ENCODE assay signal across 10 cellular contexts in the genomic region with DNA sequence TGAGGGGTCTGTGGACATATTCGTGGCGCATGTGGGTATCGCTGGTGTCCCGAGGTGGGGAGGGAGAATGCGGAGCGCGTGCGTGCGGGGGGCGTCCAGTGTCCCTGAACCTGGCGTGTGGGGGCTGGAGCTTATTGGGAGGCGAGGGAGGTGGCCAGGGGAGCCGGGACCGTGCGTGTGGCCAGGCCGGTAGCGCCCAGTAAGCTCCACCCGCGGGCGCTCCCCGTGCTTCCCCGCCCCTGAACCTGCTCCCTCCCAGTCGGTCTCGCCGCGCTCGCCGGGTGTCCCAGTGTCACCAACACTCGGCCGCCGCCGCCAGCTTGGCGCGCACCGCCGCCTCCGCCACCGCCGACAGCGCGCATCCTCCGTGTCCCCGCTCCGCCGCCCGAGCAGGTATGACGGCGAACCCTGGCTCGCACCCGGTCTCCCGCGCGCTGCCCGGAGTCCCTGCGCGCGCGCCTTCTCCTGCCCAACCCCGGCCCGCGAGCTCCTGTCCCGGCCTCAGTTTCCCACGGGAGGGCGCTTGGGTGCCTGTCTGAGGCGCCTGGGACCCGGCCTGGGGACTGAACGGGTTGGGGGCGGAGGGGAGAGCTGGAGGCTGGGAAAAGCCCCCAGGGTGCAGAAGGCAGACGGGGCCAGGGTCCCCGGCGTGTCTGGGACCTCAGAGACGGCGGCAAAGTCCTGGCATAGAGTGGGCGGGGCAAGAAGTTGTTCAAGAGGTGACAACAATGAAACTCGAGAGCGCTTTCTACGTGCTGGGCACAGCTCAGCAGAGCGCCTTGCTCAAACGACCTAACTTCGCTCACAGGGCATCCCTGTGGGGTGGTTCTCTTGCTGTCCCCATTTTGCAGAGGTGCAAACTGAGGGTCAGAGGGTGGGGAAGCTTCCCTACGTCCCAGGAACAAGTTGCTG. TPM values are rescaled to one million over a fixed set of nuclear protein-coding genes. Genes with fewer than 3 reads are reported as not detected.
DNase-seq lines count a peak whose midpoint lies in the region; ATAC-seq and TF ChIP-seq lines count a peak whose summit lies in the region.
"Had no signal": no experiment of that assay in that cellular context is flagged by ENCODE, and none has a peak within 500 bp of the region (broad histone marks: within the 10 kb centered on the region; RNA-seq: fewer than 3 reads in every experiment).

A gene with protein sequence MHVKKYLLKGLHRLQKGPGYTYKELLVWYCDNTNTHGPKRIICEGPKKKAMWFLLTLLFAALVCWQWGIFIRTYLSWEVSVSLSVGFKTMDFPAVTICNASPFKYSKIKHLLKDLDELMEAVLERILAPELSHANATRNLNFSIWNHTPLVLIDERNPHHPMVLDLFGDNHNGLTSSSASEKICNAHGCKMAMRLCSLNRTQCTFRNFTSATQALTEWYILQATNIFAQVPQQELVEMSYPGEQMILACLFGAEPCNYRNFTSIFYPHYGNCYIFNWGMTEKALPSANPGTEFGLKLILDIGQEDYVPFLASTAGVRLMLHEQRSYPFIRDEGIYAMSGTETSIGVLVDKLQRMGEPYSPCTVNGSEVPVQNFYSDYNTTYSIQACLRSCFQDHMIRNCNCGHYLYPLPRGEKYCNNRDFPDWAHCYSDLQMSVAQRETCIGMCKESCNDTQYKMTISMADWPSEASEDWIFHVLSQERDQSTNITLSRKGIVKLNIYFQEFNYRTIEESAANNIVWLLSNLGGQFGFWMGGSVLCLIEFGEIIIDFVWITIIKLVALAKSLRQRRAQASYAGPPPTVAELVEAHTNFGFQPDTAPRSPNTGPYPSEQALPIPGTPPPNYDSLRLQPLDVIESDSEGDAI (plus strand): TSS at position 258 of the 912 bp plus-strand sequence. CDS start 46,298 bp downstream, outside the sequence.

- H3K9me3 ChIP-seq in Caco-2, result no peaks in the 10 kb centered on the region
- peaks cover 4% of the 10 kb centered on the region for H3K9me3 ChIP-seq in HUES48 (ENCODE audit: control insufficient read depth, insufficient read depth, low read length)
- H3K9me3 ChIP-seq in mucosa of rectum (ENCODE audit: control insufficient read depth in 2 of 2, low read length in 2 of 2), result no peaks in the 10 kb centered on the region
- H3K9me3 ChIP-seq in MG63, result no peaks in the 10 kb centered on the region
- no peaks in the 10 kb centered on the region for H3K9me3 ChIP-seq in naive thymus-derived CD4-positive, alpha-beta T cell (ENCODE audit: control insufficient read depth in 2 of 3, low read length in 3 of 3)

- DNase-seq in Caco-2, result peak in 1 of 2 experiments; percentile 9
- DNase-seq in cerebellar cortex (ENCODE audit: low spot score), result peak; percentile 16
- DNase-seq in MG63, result no peak
- no peak for DNase-seq in NCI-H345 (lab: John Stamatoyannopoulos, UW)
- no peak for DNase-seq in activated CD4-positive, alpha-beta T cell treated with anti-CD3 and anti-CD28 coated beads for 4 hours
- DNase-seq in naive thymus-derived CD4-positive, alpha-beta T cell, result no peak
- DNase-seq: activated naive CD8-positive, alpha-beta T cell treated with anti-CD3 and anti-CD28 coated beads, Interleukin-2, amount 10 ng/mL, durations not matched to agents 7 days and 5 days had no signal

- no TSS peak for BruUV-seq in Caco-2 (replicated peaks; lab: Mats Ljungman, UMichigan)

- H3K4me3 ChIP-seq in Caco-2 (ENCODE audit: low read depth, low read length) (no peak within 1 kb of the TSS; the same call in 1 of the 2 replicates), HUES48 (ENCODE audit: low read depth, low read length) (peak within 1 kb of the TSS; percentile 67), mucosa of rectum (ENCODE audit: low read length in 2 of 2) (peak within 1 kb of the TSS; percentile 68 to 79), MG63 (no peak within 1 kb of the TSS)
- H3K4me3 ChIP-seq in naive thymus-derived CD4-positive, alpha-beta T cell (ENCODE audit: low read length), result no peak within 1 kb of the TSS

- H3K27me3 Mint-ChIP-seq in Caco-2 (ENCODE audit: insufficient read depth, unreplicated experiment), result peaks cover 21% of the 10 kb centered on the region
- peaks cover 19 to 35% (median 30%) of the 10 kb centered on the region in 5 donors for H3K27me3 Mint-ChIP-seq in naive thymus-derived CD4-positive, alpha-beta T cell

- H3K27ac ChIP-seq in HUES48 (ENCODE audit: low read depth, low read length) (no peak within 1 kb of the TSS), mucosa of rectum (ENCODE audit: low read depth in 2 of 2, low read length in 2 of 2) (peak within 1 kb of the TSS in 1 of 2 donors; percentile 77)
- no peak within 1 kb of the TSS for H3K27ac ChIP-seq in naive thymus-derived CD4-positive, alpha-beta T cell (ENCODE audit: low read depth, low read length)

- intact Hi-C loops in Caco-2 (cut with micrococcal nuclease; ENCODE audit: unreplicated experiment), result no loop called here
- intact Hi-C loops in naive thymus-derived CD4-positive, alpha-beta T cell (cut with micrococcal nuclease), result no loop called here

- no peaks in the 10 kb centered on the region for H3K36me3 Mint-ChIP-seq in Caco-2 (ENCODE audit: insufficient read depth, unreplicated experiment)
- H3K36me3 Mint-ChIP-seq in naive thymus-derived CD4-positive, alpha-beta T cell, result peaks cover 0 to 6% (median 0%) of the 10 kb centered on the region in 5 donors
- H3K36me3 Mint-ChIP-seq: activated naive CD8-positive, alpha-beta T cell treated with anti-CD3 and anti-CD28 coated beads, Interleukin-2, amount 10 ng/mL, durations not matched to agents 7 days and 5 days had no signal

- no peak for ATAC-seq in naive thymus-derived CD4-positive, alpha-beta T cell

- CTCF ChIA-PET in Caco-2 (lab: Charles Lee), result no interaction called here
- CTCF ChIA-PET in naive thymus-derived CD4-positive, alpha-beta T cell (lab: Charles Lee), result no interaction called here

- no peak for TF ChIP-seq CTCF in Caco-2 (IDR thresholded peaks at IDR 0.05; ENCODE audit: insufficient read depth in 1 of 2, low read depth in 1 of 2, low read length in 1 of 2, severe bottlenecking in 1 of 2, unreplicated experiment in 1 of 2)

- peak within 1 kb of the TSS; percentile 50 for H3K4me3 Mint-ChIP-seq in Caco-2 (ENCODE audit: unreplicated experiment)
- H3K4me3 Mint-ChIP-seq in naive thymus-derived CD4-positive, alpha-beta T cell, result peak within 1 kb of the TSS in 2 of 10 donors; percentile 4 to 17
- H3K4me3 Mint-ChIP-seq: activated naive CD8-positive, alpha-beta T cell treated with anti-CD3 and anti-CD28 coated beads, Interleukin-2, amount 10 ng/mL, durations not matched to agents 7 days and 5 days had no signal

- H3K4me1 Mint-ChIP-seq in Caco-2 (ENCODE audit: low read depth, unreplicated experiment), result no peaks in the 10 kb centered on the region
- H3K4me1 Mint-ChIP-seq in naive thymus-derived CD4-positive, alpha-beta T cell, result peaks cover 0 to 7% (median 5%) of the 10 kb centered on the region in 7 donors

- H3K9ac ChIP-seq in HUES48 (ENCODE audit: low read depth, low read length) (no peak within 1 kb of the TSS), mucosa of rectum (ENCODE audit: low read depth in 1 of 2, low read length in 2 of 2) (peak within 1 kb of the TSS; percentile 26 to 85)

- no peaks in the 10 kb centered on the region for H3K9me3 Mint-ChIP-seq in Caco-2 (ENCODE audit: unreplicated experiment)
- H3K9me3 Mint-ChIP-seq in naive thymus-derived CD4-positive, alpha-beta T cell, result peaks cover 0 to 4% (median 0%) of the 10 kb centered on the region in 11 donors
- H3K9me3 Mint-ChIP-seq: activated naive CD8-positive, alpha-beta T cell treated with anti-CD3 and anti-CD28 coated beads, Interleukin-2, amount 10 ng/mL, durations not matched to agents 7 days and 5 days had no signal

- POLR2A ChIA-PET in Caco-2 (lab: Charles Lee), result interaction anchor here (0.5 kb wide), 1 partner anchor 19 kb away, joined by 3 read pairs; no protein-coding TSS in a partner anchor
- POLR2A ChIA-PET in naive thymus-derived CD4-positive, alpha-beta T cell (lab: Charles Lee), result no interaction called here

- H3K36me3 ChIP-seq in Caco-2 (ENCODE audit: control insufficient read depth, insufficient read depth, low read length), result no peaks in the 10 kb centered on the region
- H3K36me3 ChIP-seq in HUES48 (ENCODE audit: control insufficient read depth, insufficient read depth, low read length), result no peaks in the 10 kb centered on the region
- peaks cover 0 to 3% of the 10 kb centered on the region in 2 donors for H3K36me3 ChIP-seq in mucosa of rectum (ENCODE audit: control insufficient read depth in 2 of 2, insufficient read depth in 2 of 2, low read length in 2 of 2)
- H3K36me3 ChIP-seq in MG63, result no peaks in the 10 kb centered on the region
- no peaks in the 10 kb centered on the region for H3K36me3 ChIP-seq in naive thymus-derived CD4-positive, alpha-beta T cell (ENCODE audit: control insufficient read depth in 2 of 3, insufficient read depth in 3 of 3, low read length in 3 of 3)

- no peaks in the 10 kb centered on the region; the same call in 1 of the 2 replicates for H3K27me3 ChIP-seq in Caco-2 (replicated peaks; ENCODE audit: control insufficient read depth, insufficient read depth, low read length)
- H3K27me3 ChIP-seq in HUES48 (ENCODE audit: control insufficient read depth, insufficient read depth, low read length), result peaks cover 38% of the 10 kb centered on the region
- H3K27me3 ChIP-seq in mucosa of rectum (ENCODE audit: control insufficient read depth in 2 of 2, insufficient read depth in 2 of 2, low read length in 2 of 2), result peaks cover 4 to 13% of the 10 kb centered on the region in 2 donors
- H3K27me3 ChIP-seq in MG63, result peaks cover 37% of the 10 kb centered on the region
- H3K27me3 ChIP-seq in naive thymus-derived CD4-positive, alpha-beta T cell (ENCODE audit: control insufficient read depth in 2 of 2, insufficient read depth in 2 of 2, low read length in 2 of 2), result peaks cover 0 to 3% of the 10 kb centered on the region in 2 donors

- no peaks in the 10 kb centered on the region for H3K4me1 ChIP-seq in Caco-2
- peaks cover 3% of the 10 kb centered on the region; the same call in 1 of the 2 replicates for H3K4me1 ChIP-seq in HUES48 (ENCODE audit: control insufficient read depth, insufficient read depth, low read length)
- peaks cover 0 to 19% of the 10 kb centered on the region in 2 donors for H3K4me1 ChIP-seq in mucosa of rectum (ENCODE audit: control insufficient read depth in 2 of 2, insufficient read depth in 2 of 2, low read length in 2 of 2)
- no peaks in the 10 kb centered on the region for H3K4me1 ChIP-seq in naive thymus-derived CD4-positive, alpha-beta T cell (ENCODE audit: control insufficient read depth in 2 of 2, insufficient read depth in 2 of 2, low read length in 2 of 2)

- H3K27ac Mint-ChIP-seq in Caco-2 (ENCODE audit: unreplicated experiment), result no peak within 1 kb of the TSS
- H3K27ac Mint-ChIP-seq in naive thymus-derived CD4-positive, alpha-beta T cell, result no peak within 1 kb of the TSS
- H3K27ac Mint-ChIP-seq: activated naive CD8-positive, alpha-beta T cell treated with anti-CD3 and anti-CD28 coated beads, Interleukin-2, amount 10 ng/mL, durations not matched to agents 7 days and 5 days had no signal

RNA-seq across cellular contexts. Expression of the gene that starts here (rescaled TPM):
- total RNA-seq in Caco-2 (2022), result not detected in 2 replicates
- not detected in 2 replicates for total RNA-seq in MG63 (2014; rRNA removed; shearing (Covaris generic); ENCODE audit: low replicate concordance)
- total RNA-seq in naive thymus-derived CD4-positive, alpha-beta T cell, result not detected
- not detected for polyA plus RNA-seq in naive thymus-derived CD4-positive, alpha-beta T cell
- total RNA-seq: activated naive CD8-positive, alpha-beta T cell treated with anti-CD3 and anti-CD28 coated beads, Interleukin-2, amount 10 ng/mL, durations not matched to agents 7 days and 5 days; myocyte had no signal

Comparison
In these comparisons a context has a peak if more than half of its experiments do, and no peak if none do; other contexts are left out.
1. H3K4me3 ChIP-seq: peak in HUES48 (single experiment) and mucosa of rectum (2 of 2); none in Caco-2 (single experiment), MG63 (single experiment) and naive thymus-derived CD4-positive, alpha-beta T cell (single experiment).